ENCODE assay signal across 15 cellular contexts in genomic region chr4:132383571-132384199, GRCh38.
DNase-seq lines count a peak whose midpoint lies in the region; ATAC-seq and TF ChIP-seq lines count a peak whose summit lies in the region.
"Had no signal": no experiment of that assay in that cellular context is flagged by ENCODE, and none has a peak within 500 bp of the region (broad histone marks: within the 10 kb centered on the region; RNA-seq: fewer than 3 reads in every experiment).

No MANE protein-coding gene starts in this region.

- H3K9me3 ChIP-seq in PC-3 (ENCODE audit: low read length) = no peaks in the 10 kb centered on the region
- H3K9me3 ChIP-seq: BLaER1 had no signal

- H3K4me3 ChIP-seq in PC-3 (ENCODE audit: low read length) (no peak overlapping the region), fibroblast of the aortic adventitia (ENCODE audit: low read depth, low read length) (no peak overlapping the region)
- H3K4me3 ChIP-seq: BLaER1 had no signal

- DNase-seq in GM04503 (ENCODE audit: low read depth) (peak; percentile 1), PC-3 (peak; percentile 33), fibroblast of the aortic adventitia (ENCODE audit: low read depth) (peak; percentile 52), NCI-H2107 (lab: John Stamatoyannopoulos, UW) (no peak), omental fat pad (ENCODE audit: low spot score) (no peak)
- DNase-seq: CD8-positive, alpha-beta memory T cell; KBM-7; NCI-H1092; NCI-H1694; NCI-H774; SIG-M5 had no signal

- no peaks in the 10 kb centered on the region for H3K9me2 ChIP-seq in PC-3 (replicated peaks; ENCODE audit: low read length)

- BruUV-seq in PC-3 (replicated peaks; lab: Mats Ljungman, UMichigan) = no TSS peak

- H3K9ac ChIP-seq in PC-3 (ENCODE audit: low read length) = no peak overlapping the region
- H3K9ac ChIP-seq: BLaER1 had no signal

- no peaks in the 10 kb centered on the region for H3K36me3 ChIP-seq in PC-3 (ENCODE audit: low read depth, low read length)
- H3K36me3 ChIP-seq: BLaER1 had no signal

- intact Hi-C loops in PC-3 (cut with micrococcal nuclease) = no loop called here

- ATAC-seq in PC-3 (peak; percentile 53), HG03045 (IDR thresholded peaks at IDR 0.05; ENCODE audit: unreplicated experiment) (no peak), GM19467 (IDR thresholded peaks at IDR 0.05; ENCODE audit: unreplicated experiment) (no peak), omental fat pad (ENCODE audit: low FRiP score) (no peak)

- H4K20me1 ChIP-seq in PC-3 (ENCODE audit: low read length) = no peaks in the 10 kb centered on the region
- H4K20me1 ChIP-seq: BLaER1 had no signal

- no peak overlapping the region for H3K27ac ChIP-seq in PC-3 (ENCODE audit: low read length)
- H3K27ac ChIP-seq: BLaER1, HL-60 had no signal

- H3K79me2 ChIP-seq in PC-3 (ENCODE audit: low read length) = no peaks in the 10 kb centered on the region

- H3K4me2 ChIP-seq in PC-3 (ENCODE audit: low read length) = no peak overlapping the region
- H3K4me2 ChIP-seq: BLaER1 had no signal

- TF ChIP-seq CTCF in PC-3 (conservative IDR thresholded peaks at IDR 0.05; ENCODE audit: low read depth, low read length) (no peak), fibroblast of the aortic adventitia (IDR thresholded peaks at IDR 0.05; ENCODE audit: insufficient read depth, low read length) (no peak), omental fat pad (IDR thresholded peaks at IDR 0.05) (no peak)

- no peaks in the 10 kb centered on the region for H3K27me3 ChIP-seq in PC-3 (ENCODE audit: low read length)
- H3K27me3 ChIP-seq: BLaER1 had no signal

- H3K4me1 ChIP-seq in PC-3 (ENCODE audit: insufficient read depth, low read length) = 0 out of 2 replicates have a peak, but pooled peaks cover 3% of the 10 kb centered on the region
- H3K4me1 ChIP-seq: BLaER1 had no signal

- POLR2A ChIA-PET in PC-3 (lab: Charles Lee; ENCODE audit: unreplicated experiment) = no interaction called here

- CTCF ChIA-PET in PC-3 (lab: Charles Lee) = no interaction called here

- no peaks in the 10 kb centered on the region for H3F3A ChIP-seq in PC-3 (ENCODE audit: low read length, unreplicated experiment)

- no peak overlapping the region for H2AFZ ChIP-seq in PC-3 (ENCODE audit: low read length)

Comparison
In these comparisons a context has a peak if more than half of its experiments do, and no peak if none do; other contexts are left out.
1. DNase-seq: peak in GM04503 (single experiment), PC-3 (single experiment) and fibroblast of the aortic adventitia (single experiment); none in NCI-H2107 (single experiment) and omental fat pad (single experiment).